ENCODE assay signal across 11 cellular contexts in genomic region chr7:111433426-111433825, GRCh38.
"Had no signal": no experiment of that assay in that cellular context is flagged by ENCODE, and none has a peak within 500 bp of the region (broad histone marks: within the 10 kb centered on the region; RNA-seq: fewer than 3 reads in every experiment).

No MANE protein-coding gene starts in this region.

- H3K4me1 Mint-ChIP-seq: GM23338, H9 had no signal

- H3K36me3 ChIP-seq: HAP-1 had no signal

- ATAC-seq: GM23338, HCT116 had no signal

- H3K4me1 ChIP-seq: HAP-1 had no signal

- H3K9me3 ChIP-seq: HAP-1 had no signal

- H3K9ac ChIP-seq: GM23248 had no signal

- H3K27ac ChIP-seq: GM23248 had no signal

- H3K9me3 Mint-ChIP-seq: HFFc6 had no signal

- DNase-seq: GM23248, GOT3, H7, H9, HCEC 1CT, HFFc6 had no signal

- H3K4me3 ChIP-seq: GM23248, GM23338, HAP-1 had no signal

- H3K4me3 Mint-ChIP-seq: GM23338, H9, HFFc6 had no signal

- FAIRE-seq: H1, H54 had no signal

- H2AFZ ChIP-seq: GM23248, GM23338 had no signal

- H3K4me2 ChIP-seq: GM23338 had no signal
